8 cellular contexts compared by ENCODE assay signal in the genomic region with DNA sequence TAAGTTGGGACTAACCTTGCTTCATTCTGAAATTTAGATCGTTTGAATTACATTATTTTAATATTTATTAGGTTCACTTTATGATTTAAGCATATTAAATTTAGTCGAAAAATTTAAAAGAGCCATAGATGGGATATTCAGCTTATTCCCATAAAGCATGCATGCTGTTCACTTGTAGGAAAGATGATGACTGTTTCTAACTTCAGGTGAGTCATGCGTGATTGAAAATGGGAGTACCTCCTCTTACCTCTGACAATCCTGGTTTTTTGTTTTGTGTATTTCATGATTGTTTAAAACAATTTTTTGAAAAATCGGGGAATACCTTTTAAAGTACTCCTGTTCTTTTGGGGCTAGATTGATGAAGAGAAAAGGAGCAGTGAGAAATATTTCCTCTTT. TPM values are rescaled to one million over a fixed set of nuclear protein-coding genes. Genes with fewer than 3 reads are reported as not detected.
DNase-seq lines count a peak whose midpoint lies in the region; ATAC-seq, FAIRE-seq and TF ChIP-seq lines count a peak whose summit lies in the region.

No MANE protein-coding gene starts in this region.

- TF ChIP-seq CTCF in HEK293 (tag by site-specific recombination; IDR thresholded peaks at IDR 0.05) (no peak), VCaP (conservative IDR thresholded peaks at IDR 0.05) (no peak)

- DNase-seq in right cardiac atrium (no peak), small intestine (peak; percentile 22), SKM-1 (lab: John Stamatoyannopoulos, UW; ENCODE audit: unreplicated experiment) (no peak), COLO829 (ENCODE audit: low spot score) (no peak), NCI-H128 (lab: John Stamatoyannopoulos, UW; ENCODE audit: unreplicated experiment) (no peak)

- POLR2A ChIA-PET in HEK293 (lab: Yijun Ruan, JAX): interaction anchor here (0.6 to 2.4 kb wide), 2 partner anchors 8 to 124 kb away, joined by 4 to 14 read pairs; partner anchors contain the start of gene BTAF1

- H3K4me3 ChIP-seq in HEK293 (ENCODE audit: low read depth, low read length) (peak overlapping the region; percentile 96), right cardiac atrium (ENCODE audit: low read length) (peak overlapping the region; percentile 70), small intestine (ENCODE audit: low read depth in 1 of 2, low read length in 2 of 2) (peak overlapping the region in 1 of 2 donors; percentile 100)

- ATAC-seq in right cardiac atrium (no peak), HG02678 (IDR thresholded peaks at IDR 0.05; ENCODE audit: unreplicated experiment) (no peak)

- H3K9me3 ChIP-seq in HEK293 (ENCODE audit: control insufficient read depth, insufficient read depth, low read depth, low read length) (no peaks in the 10 kb centered on the region), right cardiac atrium (ENCODE audit: control insufficient read depth, low read length) (no peaks in the 10 kb centered on the region), small intestine (ENCODE audit: control insufficient read depth, low read depth) (no peaks in the 10 kb centered on the region)

- H3K27me3 ChIP-seq in right cardiac atrium (ENCODE audit: control insufficient read depth, insufficient read depth) (no peaks in the 10 kb centered on the region), small intestine (ENCODE audit: control insufficient read depth in 2 of 2, insufficient read depth in 2 of 2, low read length in 2 of 2) (no peaks in the 10 kb centered on the region)

- CTCF ChIA-PET in HEK293 (lab: Yijun Ruan, JAX): interaction anchor here (0.8 kb wide), 1 partner anchor 26 kb away, joined by 4 read pairs; no protein-coding TSS in a partner anchor

- H3K27ac ChIP-seq in HEK293 (ENCODE audit: extremely low read depth, low read depth, low read length): no peak overlapping the region
- peak overlapping the region; percentile 96 for H3K27ac ChIP-seq in VCaP
- H3K27ac ChIP-seq in right cardiac atrium (ENCODE audit: low read length): no peak overlapping the region
- H3K27ac ChIP-seq in small intestine (ENCODE audit: low read depth in 1 of 2, low read length in 1 of 2): peak overlapping the region in 1 of 2 donors; percentile 95

- intact Hi-C loops in right cardiac atrium (cut with DNase I): no loop called here

- H3K36me3 ChIP-seq in HEK293 (ENCODE audit: control insufficient read depth in 2 of 2, insufficient read depth in 1 of 2, low read length in 2 of 2) (peaks cover 7 to 31% of the 10 kb centered on the region in 2 experiments; a peak in 2 of 3 replicates), small intestine (ENCODE audit: control insufficient read depth in 2 of 2, insufficient read depth in 2 of 2, low read length in 2 of 2) (no peaks in the 10 kb centered on the region)

- 26% methylated on average over 4 of the region's 4 CpGs for WGBS in right cardiac atrium
- 4 to 17% (median 10%) methylated on average over 4 of the region's 4 CpGs for WGBS in small intestine, 3 donors

- no peak for FAIRE-seq in small intestine (lab: Jason Lieb, UNC)

- H3K4me1 ChIP-seq in HEK293 (ENCODE audit: control insufficient read depth, insufficient read depth, low read length) (peaks cover 7% of the 10 kb centered on the region; the same call in 1 of the 2 replicates), right cardiac atrium (ENCODE audit: control insufficient read depth, insufficient read depth, low read length) (peaks cover 8% of the 10 kb centered on the region), small intestine (ENCODE audit: control insufficient read depth in 2 of 2, insufficient read depth in 1 of 2, low read depth in 1 of 2, low read length in 1 of 2) (peaks cover 2 to 12% of the 10 kb centered on the region in 2 donors)

TF ChIP-seq in HEK293, 187 proteins besides CTCF, POLR2A, EP300 and RAD21:
- TF ChIP-seq ZNF426 (tag by site-specific recombination; IDR thresholded peaks at IDR 0.05): no peak
- no peak for TF ChIP-seq ZNF175 (tag by site-specific recombination; IDR thresholded peaks at IDR 0.05)
- TF ChIP-seq ZNF645 (tag by site-specific recombination; IDR thresholded peaks at IDR 0.05): no peak
- 0 out of 2 replicates have a peak, but pooled peaks have one; percentile 13 for TF ChIP-seq ZNF184 (tag by site-specific recombination; IDR thresholded peaks at IDR 0.05)

RNA-seq across cellular contexts. Expression of gene TNKS2, which starts 1.4 kb away (rescaled TPM):
- 10 to 100 TPM; 18.0 to 21.4 (median 19.9) TPM for total RNA-seq in right cardiac atrium
- polyA plus RNA-seq in right cardiac atrium (6.1 TPM), small intestine (10 to 100 TPM in 1 of 3 donors, 1 to 10 TPM in 2; 9.2 to 10.5 (median 9.8) TPM)
